Comparison of ENCODE assay signal across 16 cellular contexts in genomic region chr7:40763319-40764287, GRCh38.
DNase-seq lines count a peak whose midpoint lies in the region; ATAC-seq and TF ChIP-seq lines count a peak whose summit lies in the region.
"Had no signal": no experiment of that assay in that cellular context is flagged by ENCODE, and none has a peak within 500 bp of the region (broad histone marks: within the 10 kb centered on the region; RNA-seq: fewer than 3 reads in every experiment).

No MANE protein-coding gene starts in this region.

- peak overlapping the region; percentile 72; the same call in 1 of the 2 replicates for H3K56ac ChIP-seq in IMR-90 (ENCODE audit: extremely low read depth, insufficient read depth, low read length)

- H3K27ac ChIP-seq in IMR-90 (ENCODE audit: insufficient read depth, low read length) = peak overlapping the region; percentile 91
- H3K27ac ChIP-seq in ascending aorta = peak overlapping the region; percentile 57 to 58
- H3K27ac ChIP-seq in CD4-positive, alpha-beta T cell (ENCODE audit: low read depth, low read length) = no peak overlapping the region
- H3K27ac ChIP-seq: epithelial cell of prostate, RWPE1, spleen had no signal

- peak overlapping the region; percentile 93 for H4K91ac ChIP-seq in IMR-90 (ENCODE audit: insufficient read depth, low read depth, low read length)

- H3K4ac ChIP-seq in IMR-90 (ENCODE audit: low read depth, low read length) = peak overlapping the region; percentile 93

- peak overlapping the region; percentile 60 for H2AK5ac ChIP-seq in IMR-90 (ENCODE audit: low read depth, low read length)

- peak overlapping the region; percentile 48 to 90 for H4K8ac ChIP-seq in IMR-90 (ENCODE audit: low read depth in 2 of 2, low read length in 2 of 2)

- in situ Hi-C loops in IMR-90 (cut with MboI; ENCODE audit: low sequenced_read_pairs) = loop anchor here (5.0 to 10.0 kb wide), 3 partner anchors 436 to 941 kb away; partner anchors contain the start of gene INHBA

- H3K4me1 ChIP-seq in IMR-90 (ENCODE audit: control insufficient read depth, insufficient read depth, low read length) (peaks cover 6% of the 10 kb centered on the region), ascending aorta (peaks cover 0 to 15% of the 10 kb centered on the region in 2 donors)
- H3K4me1 ChIP-seq: spleen had no signal

- H3K18ac ChIP-seq in IMR-90 (ENCODE audit: low read depth, low read length) = peak overlapping the region; percentile 83

- peak overlapping the region; percentile 62 for H2AFZ ChIP-seq in IMR-90 (replicated peaks; ENCODE audit: low read length, poor library complexity)

- H3K36me3 Mint-ChIP-seq in CD4-positive, alpha-beta T cell (ENCODE audit: low read depth) = no peaks in the 10 kb centered on the region
- H3K36me3 Mint-ChIP-seq: activated naive CD8-positive, alpha-beta T cell; CD14-positive monocyte had no signal

- intact Hi-C loops in IMR-90 (cut with micrococcal nuclease) (loop anchor here (1.0 to 10.0 kb wide), 9 partner anchors 63 to 941 kb away; no protein-coding TSS in a partner anchor), ascending aorta (cut with DNase I) (loop anchor here (1.0 to 5.0 kb wide), 4 partner anchors 156 to 944 kb away; no protein-coding TSS in a partner anchor), left colon (cut with DNase I, micrococcal nuclease) (no loop called here)
- intact Hi-C loops in CD4-positive, alpha-beta T cell (cut with DNase I, micrococcal nuclease) = no loop called here

- no TSS peak for BruUV-seq in IMR-90 (replicated peaks; lab: Mats Ljungman, UMichigan)

- POLR2A ChIA-PET in IMR-90 (lab: Charles Lee; ENCODE audit: unreplicated experiment) = interaction anchor here (0.5 kb wide), 1 partner anchor 244 kb away, joined by 4 read pairs; no protein-coding TSS in a partner anchor
- POLR2A ChIA-PET in CD4-positive, alpha-beta T cell (lab: Charles Lee) = no interaction called here

- H3K27me3 Mint-ChIP-seq in CD4-positive, alpha-beta T cell = no peaks in the 10 kb centered on the region
- H3K27me3 Mint-ChIP-seq: activated CD4-positive, alpha-beta T cell treated with anti-CD3 and anti-CD28 coated beads, Interleukin-2, amount 10 ng/mL, durations not matched to agents 24 days and 14 days; activated naive CD8-positive, alpha-beta T cell had no signal

- TF ChIP-seq POLR2A in IMR-90 (IDR thresholded peaks at IDR 0.05; ENCODE audit: low read depth, low read length) = no peak

- H3K27me3 ChIP-seq in IMR-90 (ENCODE audit: control insufficient read depth, insufficient read depth, low read length) (no peaks in the 10 kb centered on the region), ascending aorta (no peaks in the 10 kb centered on the region)
- no peaks in the 10 kb centered on the region for H3K27me3 ChIP-seq in CD4-positive, alpha-beta T cell (ENCODE audit: control insufficient read depth, insufficient read depth, low read length)
- H3K27me3 ChIP-seq: spleen had no signal

- peak; percentile 78 for TF ChIP-seq RAD21 in IMR-90 (IDR thresholded peaks at IDR 0.05; ENCODE audit: low read length)

- peak; percentile 87 for ATAC-seq in IMR-90 (ENCODE audit: low read depth)
- ATAC-seq in left colon = peak; percentile 35
- no peak for ATAC-seq in HG03342 (IDR thresholded peaks at IDR 0.05; ENCODE audit: unreplicated experiment)
- no peak for ATAC-seq in CD4-positive, alpha-beta T cell (ENCODE audit: poor library complexity)
- ATAC-seq: stimulated activated naive CD8-positive, alpha-beta T cell treated with anti-CD3 and anti-CD28 coated beads, Interleukin-15, Interleukin-2, amounts not matched to agents 100 U/mL and 50 U/mL, for 24 hours had no signal

- H3K4me2 ChIP-seq in IMR-90 (ENCODE audit: low read depth, low read length) = peak overlapping the region; percentile 84

- WGBS in IMR-90 (ENCODE audit: extremely low coverage in 2 of 2, insufficient read length in 1 of 2), 2 experiments = no CpG with 5 or more reads among the region's 9 CpGs

- peak overlapping the region; percentile 85 for H2BK20ac ChIP-seq in IMR-90 (ENCODE audit: low read depth, low read length)

- peak overlapping the region; percentile 91 for H2BK5ac ChIP-seq in IMR-90 (ENCODE audit: low read depth, low read length, poor library complexity, severe bottlenecking)

- no peak overlapping the region for H2AK9ac ChIP-seq in IMR-90 (replicated peaks; ENCODE audit: low read depth, low read length, poor library complexity)

- no peaks in the 10 kb centered on the region for H3K36me3 ChIP-seq in IMR-90 (ENCODE audit: control insufficient read depth, insufficient read depth, low read length)
- no peaks in the 10 kb centered on the region for H3K36me3 ChIP-seq in ascending aorta
- H3K36me3 ChIP-seq: spleen had no signal

- H3K9ac ChIP-seq in IMR-90 (ENCODE audit: low read depth, low read length) = peak overlapping the region; percentile 70

- H4K20me1 ChIP-seq in IMR-90 (ENCODE audit: insufficient read depth, low read length) = no peaks in the 10 kb centered on the region

- peak overlapping the region; percentile 67 for H3K14ac ChIP-seq in IMR-90 (replicated peaks; ENCODE audit: low read depth, low read length)

- H3K27ac Mint-ChIP-seq in CD4-positive, alpha-beta T cell = no peak overlapping the region
- H3K27ac Mint-ChIP-seq: activated CD4-positive, alpha-beta T cell treated with anti-CD3 and anti-CD28 coated beads, Interleukin-2, amount 10 ng/mL, durations not matched to agents 24 days and 14 days; activated naive CD8-positive, alpha-beta T cell; CD14-positive monocyte had no signal

- CTCF ChIA-PET in IMR-90 (lab: Yijun Ruan, JAX) = interaction anchor here (0.6 to 2.6 kb wide), 11 partner anchors 13 to 941 kb away, joined by 3 to 13 read pairs (median 3); no protein-coding TSS in a partner anchor
- CTCF ChIA-PET in CD4-positive, alpha-beta T cell (lab: Charles Lee) = no interaction called here

- H2BK120ac ChIP-seq in IMR-90 (ENCODE audit: low read depth, low read length) = peak overlapping the region; percentile 87

- TF ChIP-seq CTCF in IMR-90 (conservative IDR thresholded peaks at IDR 0.05; ENCODE audit: low read depth, low read length) (peak; percentile 60), ascending aorta (IDR thresholded peaks at IDR 0.05) (peak; percentile 9 to 37 (median 16))
- TF ChIP-seq CTCF in CD4-positive, alpha-beta T cell (IDR thresholded peaks at IDR 0.05) = no peak

- H3K4me3 Mint-ChIP-seq in CD4-positive, alpha-beta T cell = no peak overlapping the region
- H3K4me3 Mint-ChIP-seq: activated CD4-positive, alpha-beta T cell treated with anti-CD3 and anti-CD28 coated beads, Interleukin-2, amount 10 ng/mL, durations not matched to agents 24 days and 14 days; activated naive CD8-positive, alpha-beta T cell; CD14-positive monocyte had no signal

- DNase-seq in AG08396 (ENCODE audit: low spot score) (peak; percentile 63), IMR-90 (peak; percentile 86), ascending aorta (ENCODE audit: low spot score in 2 of 2) (no peak), left colon (no peak), KG1 (lab: John Stamatoyannopoulos, UW) (no peak), dermis blood vessel endothelial cell (no peak)
- no peak for DNase-seq in CD4-positive, alpha-beta T cell
- DNase-seq: activated CD4-positive, alpha-beta T cell treated with anti-CD3 and anti-CD28 coated beads, Interleukin-2, amount 10 ng/mL, durations not matched to agents 24 days and 14 days; NCI-H1092; spleen; stimulated activated naive CD8-positive, alpha-beta T cell treated with anti-CD3 and anti-CD28 coated beads, Interleukin-15, Interleukin-2, amounts not matched to agents 100 U/mL and 50 U/mL, for 24 hours had no signal

- peak overlapping the region; percentile 34; the same call in 1 of the 2 replicates for H3K4me3 ChIP-seq in IMR-90 (ENCODE audit: insufficient read depth, low read depth, low read length)
- H3K4me3 ChIP-seq in ascending aorta = peak overlapping the region; percentile 2 to 44
- H3K4me3 ChIP-seq: spleen had no signal

- no peaks in the 10 kb centered on the region for H3K4me1 Mint-ChIP-seq in CD4-positive, alpha-beta T cell (ENCODE audit: low read depth)
- H3K4me1 Mint-ChIP-seq: activated CD4-positive, alpha-beta T cell treated with anti-CD3 and anti-CD28 coated beads, Interleukin-2, amount 10 ng/mL, durations not matched to agents 24 days and 14 days; CD14-positive monocyte had no signal

- dilution Hi-C loops in IMR-90 (cut with HindIII; ENCODE audit: low sequenced_read_pairs, unreplicated experiment) = no loop called here

- no peaks in the 10 kb centered on the region for H3K9me3 ChIP-seq in IMR-90 (ENCODE audit: control insufficient read depth, insufficient read depth, low read length)
- H3K9me3 ChIP-seq in ascending aorta = no peaks in the 10 kb centered on the region
- H3K9me3 ChIP-seq in CD4-positive, alpha-beta T cell (ENCODE audit: control insufficient read depth, low read length) = no peaks in the 10 kb centered on the region
- H3K9me3 ChIP-seq: spleen had no signal

- H3K79me1 ChIP-seq in IMR-90 (ENCODE audit: low read depth in 1 of 2, low read length in 2 of 2) = no peaks in the 10 kb centered on the region

- H3K9me3 Mint-ChIP-seq in CD4-positive, alpha-beta T cell = no peaks in the 10 kb centered on the region
- H3K9me3 Mint-ChIP-seq: activated CD4-positive, alpha-beta T cell treated with anti-CD3 and anti-CD28 coated beads, Interleukin-2, amount 10 ng/mL, durations not matched to agents 24 days and 14 days had no signal

- H2BK15ac ChIP-seq in IMR-90 (ENCODE audit: low read depth, low read length) = peak overlapping the region; percentile 66; the same call in 2 of the 3 replicates

- peak overlapping the region; percentile 36; the same call in 1 of the 2 replicates for H3K23ac ChIP-seq in IMR-90 (ENCODE audit: low read depth, low read length)

- H3K9me1 ChIP-seq in IMR-90 (ENCODE audit: insufficient read depth, low read length) = peaks cover 6% of the 10 kb centered on the region

- H4K5ac ChIP-seq in IMR-90 (ENCODE audit: low read depth, low read length) = peak overlapping the region; percentile 85

TF ChIP-seq in IMR-90, 13 proteins besides CTCF, POLR2A, EP300 and RAD21 (continues in another document):
- no peak for TF ChIP-seq RCOR1 (IDR thresholded peaks at IDR 0.05; ENCODE audit: insufficient replicate concordance, low read length)
- TF ChIP-seq FOS (IDR thresholded peaks at IDR 0.05; ENCODE audit: low read depth, low read length) = no peak
- TF ChIP-seq MAFK (IDR thresholded peaks at IDR 0.05; ENCODE audit: low read depth, low read length) = no peak
- TF ChIP-seq SMC3 (IDR thresholded peaks at IDR 0.05; ENCODE audit: low read depth, low read length) = peak; percentile 62
- TF ChIP-seq USF2 (IDR thresholded peaks at IDR 0.05; ENCODE audit: low read depth, low read length) = no peak
- no peak for TF ChIP-seq MXI1 (IDR thresholded peaks at IDR 0.05; ENCODE audit: borderline replicate concordance, low read depth, low read length)
- TF ChIP-seq RFX5 (IDR thresholded peaks at IDR 0.05; ENCODE audit: low read depth, low read length) = no peak

Comparison
In these comparisons a context has a peak if more than half of its experiments do, and no peak if none do; other contexts are left out.
1. DNase-seq: peak in AG08396 (single experiment) and IMR-90 (single experiment); none in ascending aorta (0 of 2), left colon (0 of 2), KG1 (single experiment), dermis blood vessel endothelial cell (single experiment) and CD4-positive, alpha-beta T cell (0 of 10).
2. ATAC-seq: peak in IMR-90 (single experiment) and left colon (single experiment); none in HG03342 (single experiment) and CD4-positive, alpha-beta T cell (single experiment).
3. intact Hi-C loops: an anchor here in IMR-90 (1.0 to 10.0 kb wide) and ascending aorta (1.0 to 5.0 kb wide); none called in left colon and CD4-positive, alpha-beta T cell.